In the genomic region with DNA sequence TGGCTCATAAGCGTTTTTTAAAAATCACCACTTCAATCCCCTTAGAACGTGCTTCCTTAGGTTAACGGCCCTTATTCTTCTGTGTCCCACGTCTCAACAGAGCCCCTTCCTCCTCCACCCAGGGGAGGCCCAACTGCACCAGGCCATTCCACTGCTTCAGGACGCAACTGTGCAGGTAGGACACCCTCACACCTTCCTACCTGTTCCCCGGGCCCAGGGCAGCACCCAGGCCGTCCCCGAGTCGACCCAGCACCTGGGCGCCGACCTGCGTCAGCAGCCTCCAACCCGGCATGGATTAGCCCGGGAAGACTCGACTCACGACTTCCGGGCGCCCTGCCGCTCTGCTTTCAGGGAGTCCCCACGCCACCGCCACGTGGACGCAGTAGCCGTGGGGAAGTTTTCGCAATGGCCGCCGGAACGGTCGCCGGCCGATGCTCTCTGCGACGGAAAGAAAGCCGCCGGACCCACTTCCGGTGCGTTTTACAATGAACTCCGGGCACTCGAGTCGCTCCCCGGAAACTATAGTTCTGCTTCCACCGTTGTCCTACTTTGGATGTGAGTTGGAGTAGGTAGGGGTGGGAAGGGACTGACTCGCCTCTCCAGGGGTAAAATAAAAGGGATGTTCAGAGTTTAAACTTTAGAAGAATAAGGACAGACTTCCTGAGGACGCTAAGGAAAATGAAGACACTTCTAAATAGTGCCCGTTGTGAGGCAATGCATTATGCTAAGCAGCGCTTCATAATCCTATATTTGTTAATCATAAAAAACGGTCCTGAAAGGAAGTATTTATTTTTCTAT, we compare ENCODE assay signal across 1 cellular context.
TF ChIP-seq lines count a peak whose summit lies in the region.

TSS of gene MRPL3 (minus strand) at position 442 of the 798 bp plus-strand sequence. CDS start at position 292, 150 bp downstream.

TF ChIP-seq in K562, 482 proteins besides CTCF, POLR2A, EP300 and RAD21 (continued from another document and continues in another):
- TF ChIP-seq PBX2 (CRISPR knock-in tag; IDR thresholded peaks at IDR 0.05; ENCODE audit: low read depth) (no peak), PBX2 (tag; conservative IDR thresholded peaks at IDR 0.05; ENCODE audit: low read depth) (no peak), SOX6 (IDR thresholded peaks at IDR 0.05) (peak; percentile 37; the same call in 1 of the 2 replicates), CAMTA2 (CRISPR knock-in tag; conservative IDR thresholded peaks at IDR 0.05) (no peak), RCOR1 (IDR thresholded peaks at IDR 0.05; ENCODE audit: borderline replicate concordance in 1 of 2, low read depth in 2 of 2, low read length in 2 of 2) (0 out of 4 replicates have a peak, but pooled peaks of 1 of the 2 experiments have one; percentile 28), ZSCAN29 (IDR thresholded peaks at IDR 0.05) (no peak), TRIM25 (IDR thresholded peaks at IDR 0.05; ENCODE audit: borderline replicate concordance) (no peak), ZNF431 (CRISPR knock-in tag; IDR thresholded peaks at IDR 0.05) (0 out of 2 replicates have a peak, but pooled peaks have one; percentile 45), MGA (IDR thresholded peaks at IDR 0.05) (peak; percentile 68), E2F6 (IDR thresholded peaks at IDR 0.05; ENCODE audit: borderline replicate concordance in 1 of 2, extremely low read depth in 1 of 2, insufficient read depth in 1 of 2, insufficient read length in 1 of 2, low read depth in 1 of 2, low read length in 1 of 2, poor library complexity in 1 of 2, severe bottlenecking in 1 of 2) (peak; percentile 64 to 77), KLF13 (tag; IDR thresholded peaks at IDR 0.05; ENCODE audit: borderline replicate concordance, low read depth) (0 out of 2 replicates have a peak, but pooled peaks have one; percentile 23), LEF1 (IDR thresholded peaks at IDR 0.05) (no peak), SETDB1 (IDR thresholded peaks at IDR 0.05; ENCODE audit: low read length) (no peak), CC2D1A (IDR thresholded peaks at IDR 0.05) (no peak), FOXK1 (CRISPR knock-in tag; IDR thresholded peaks at IDR 0.05; ENCODE audit: borderline replicate concordance) (0 out of 2 replicates have a peak, but pooled peaks have one; percentile 37), AFF1 (IDR thresholded peaks at IDR 0.05; ENCODE audit: low read depth in 1 of 2, partially characterized antibody in 2 of 2) (peak in 1 of 2 experiments; percentile 25)
- TF ChIP-seq, protein P1, sequence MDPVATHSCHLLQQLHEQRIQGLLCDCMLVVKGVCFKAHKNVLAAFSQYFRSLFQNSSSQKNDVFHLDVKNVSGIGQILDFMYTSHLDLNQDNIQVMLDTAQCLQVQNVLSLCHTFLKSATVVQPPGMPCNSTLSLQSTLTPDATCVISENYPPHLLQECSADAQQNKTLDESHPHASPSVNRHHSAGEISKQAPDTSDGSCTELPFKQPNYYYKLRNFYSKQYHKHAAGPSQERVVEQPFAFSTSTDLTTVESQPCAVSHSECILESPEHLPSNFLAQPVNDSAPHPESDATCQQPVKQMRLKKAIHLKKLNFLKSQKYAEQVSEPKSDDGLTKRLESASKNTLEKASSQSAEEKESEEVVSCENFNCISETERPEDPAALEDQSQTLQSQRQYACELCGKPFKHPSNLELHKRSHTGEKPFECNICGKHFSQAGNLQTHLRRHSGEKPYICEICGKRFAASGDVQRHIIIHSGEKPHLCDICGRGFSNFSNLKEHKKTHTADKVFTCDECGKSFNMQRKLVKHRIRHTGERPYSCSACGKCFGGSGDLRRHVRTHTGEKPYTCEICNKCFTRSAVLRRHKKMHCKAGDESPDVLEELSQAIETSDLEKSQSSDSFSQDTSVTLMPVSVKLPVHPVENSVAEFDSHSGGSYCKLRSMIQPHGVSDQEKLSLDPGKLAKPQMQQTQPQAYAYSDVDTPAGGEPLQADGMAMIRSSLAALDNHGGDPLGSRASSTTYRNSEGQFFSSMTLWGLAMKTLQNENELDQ (CRISPR knock-in tag; IDR thresholded peaks at IDR 0.05; ENCODE audit: borderline replicate concordance), result no peak
